ENCODE assay signal across 8 cellular contexts in the genomic region with DNA sequence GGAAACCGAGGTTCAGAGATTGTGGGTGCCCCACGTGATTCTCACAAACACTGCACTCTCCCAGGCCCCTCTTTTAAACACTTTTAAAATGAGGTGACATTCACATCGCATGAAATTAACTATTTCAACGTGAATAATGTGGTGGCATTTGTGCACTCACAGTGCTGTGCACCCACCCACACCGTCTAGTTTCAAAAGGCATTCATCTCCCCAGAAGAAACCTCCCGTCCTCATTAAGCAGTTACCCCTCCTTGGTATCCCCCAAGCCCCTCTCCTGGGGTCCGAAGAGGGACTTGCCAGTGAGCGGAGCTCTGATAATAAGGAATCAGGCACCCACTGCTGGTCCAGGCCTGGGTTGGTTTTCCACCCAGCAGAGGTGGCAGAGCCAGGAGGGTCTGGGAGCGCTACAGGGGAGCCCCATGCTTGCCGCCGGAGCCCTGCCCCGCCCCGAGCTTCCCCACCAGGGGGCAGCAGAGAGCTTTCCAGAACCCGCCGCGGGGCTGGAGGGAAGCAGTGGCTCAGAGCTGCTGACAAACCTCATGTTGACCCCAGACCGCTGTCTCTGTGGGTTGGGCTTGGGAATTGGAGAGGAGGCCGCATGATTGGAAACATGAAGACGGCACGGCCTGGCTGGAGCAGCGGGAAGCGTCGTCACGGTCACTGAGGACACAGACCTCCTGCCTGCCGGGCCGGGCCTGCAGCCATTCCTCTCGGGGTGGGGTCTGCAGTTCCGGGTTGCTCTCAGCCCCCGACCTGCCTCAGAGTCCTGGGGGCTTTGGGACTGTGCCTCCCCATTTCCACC. TPM values are rescaled to one million over a fixed set of nuclear protein-coding genes. Genes with fewer than 3 reads are reported as not detected.
DNase-seq lines count a peak whose midpoint lies in the region; ATAC-seq and TF ChIP-seq lines count a peak whose summit lies in the region.

No MANE protein-coding gene starts in this region.

- dilution Hi-C loops in IMR-90 (cut with HindIII; ENCODE audit: low sequenced_read_pairs, unreplicated experiment): no loop called here

- no peaks in the 10 kb centered on the region for H3K79me1 ChIP-seq in IMR-90 (ENCODE audit: low read depth in 1 of 2, low read length in 2 of 2)

- H3K4me2 ChIP-seq in IMR-90 (ENCODE audit: low read depth, low read length): no peak overlapping the region

- H3K9me3 ChIP-seq in CD4-positive, CD25-positive, alpha-beta regulatory T cell (ENCODE audit: control insufficient read depth in 2 of 2, low read length in 2 of 2): no peaks in the 10 kb centered on the region
- H3K9me3 ChIP-seq in IMR-90 (ENCODE audit: control insufficient read depth, insufficient read depth, low read length) (no peaks in the 10 kb centered on the region; the same call in 1 of the 2 replicates), gastroesophageal sphincter (no peaks in the 10 kb centered on the region), ovary (no peaks in the 10 kb centered on the region), testis (no peaks in the 10 kb centered on the region)

- peaks cover 0 to 1% (median 0%) of the 10 kb centered on the region in 7 donors for H3K9me3 Mint-ChIP-seq in CD4-positive, CD25-positive, alpha-beta regulatory T cell

- H4K8ac ChIP-seq in IMR-90 (ENCODE audit: low read depth in 2 of 2, low read length in 2 of 2): peak overlapping the region in 1 of 2 experiments; percentile 6; a peak in 1 of 4 replicates

- no peak for TF ChIP-seq POLR2A in IMR-90 (IDR thresholded peaks at IDR 0.05; ENCODE audit: low read depth, low read length)
- TF ChIP-seq POLR2A in gastroesophageal sphincter (IDR thresholded peaks at IDR 0.05): no peak
- no peak for TF ChIP-seq POLR2A in ovary (IDR thresholded peaks at IDR 0.05)
- no peak for TF ChIP-seq POLR2A in testis (IDR thresholded peaks at IDR 0.05)

- no peaks in the 10 kb centered on the region for H3K27me3 Mint-ChIP-seq in CD4-positive, CD25-positive, alpha-beta regulatory T cell

- POLR2A ChIA-PET in IMR-90 (lab: Charles Lee; ENCODE audit: unreplicated experiment): no interaction called here

- CTCF ChIA-PET in IMR-90 (lab: Yijun Ruan, JAX): interaction anchor here (0.5 to 2.5 kb wide), 10 partner anchors 25 to 173 kb away, joined by 3 to 18 read pairs (median 5); no protein-coding TSS in a partner anchor

- intact Hi-C loops in IMR-90 (cut with micrococcal nuclease) (loop anchor here (1.0 to 2.0 kb wide), 5 partner anchors 18 to 165 kb away; no protein-coding TSS in a partner anchor), ovary (cut with DNase I) (loop anchor here (2.0 to 10.0 kb wide), 3 partner anchors 161 to 363 kb away; no protein-coding TSS in a partner anchor), testis (cut with DNase I; ENCODE audit: low total_unique reads) (loop anchor here (5.0 kb wide), 1 partner anchor 165 kb away; no protein-coding TSS in a partner anchor)

- H3K18ac ChIP-seq in IMR-90 (ENCODE audit: low read depth, low read length): no peak overlapping the region; the same call in 1 of the 2 replicates

- H3K4ac ChIP-seq in IMR-90 (ENCODE audit: low read depth, low read length): peak overlapping the region; percentile 8; the same call in 1 of the 2 replicates

- peak overlapping the region; percentile 60 for H2AK9ac ChIP-seq in IMR-90 (replicated peaks; ENCODE audit: low read depth, low read length, poor library complexity)

- 0 out of 2 replicates have a peak overlapping the region, but pooled peaks have one; percentile 44 for H4K91ac ChIP-seq in IMR-90 (ENCODE audit: insufficient read depth, low read depth, low read length)

- in situ Hi-C loops in IMR-90 (cut with MboI; ENCODE audit: low sequenced_read_pairs): loop anchor here (5.0 kb wide), 1 partner anchor 160 kb away; no protein-coding TSS in a partner anchor

- no peaks in the 10 kb centered on the region; the same call in 1 of the 2 replicates for H4K20me1 ChIP-seq in IMR-90 (ENCODE audit: insufficient read depth, low read length)

- H2AFZ ChIP-seq in IMR-90 (replicated peaks; ENCODE audit: low read length, poor library complexity): peak overlapping the region; percentile 86

- H3K27ac Mint-ChIP-seq in CD4-positive, CD25-positive, alpha-beta regulatory T cell: peak overlapping the region in 1 of 3 donors; percentile 43

- H3K27me3 ChIP-seq in CD4-positive, CD25-positive, alpha-beta regulatory T cell (ENCODE audit: control insufficient read depth, insufficient read depth, low read length): no peaks in the 10 kb centered on the region
- H3K27me3 ChIP-seq in IMR-90 (ENCODE audit: control insufficient read depth, insufficient read depth, low read length) (no peaks in the 10 kb centered on the region; the same call in 1 of the 2 replicates), gastroesophageal sphincter (no peaks in the 10 kb centered on the region), ovary (no peaks in the 10 kb centered on the region), testis (no peaks in the 10 kb centered on the region)

- peak; percentile 97 for TF ChIP-seq CTCF in IMR-90 (conservative IDR thresholded peaks at IDR 0.05; ENCODE audit: low read depth, low read length)
- TF ChIP-seq CTCF in gastroesophageal sphincter (IDR thresholded peaks at IDR 0.05): peak in 3 of 4 experiments; percentile 95 to 99 (median 97)
- peak; percentile 96 to 98 (median 97) for TF ChIP-seq CTCF in ovary (IDR thresholded peaks at IDR 0.05)
- TF ChIP-seq CTCF in testis (IDR thresholded peaks at IDR 0.05): peak; percentile 94 to 98 (median 95)

- H3K4me1 ChIP-seq in CD4-positive, CD25-positive, alpha-beta regulatory T cell (ENCODE audit: control insufficient read depth, insufficient read depth, low read length, poor library complexity, severe bottlenecking): peaks cover 9% of the 10 kb centered on the region
- H3K4me1 ChIP-seq in IMR-90 (ENCODE audit: control insufficient read depth, insufficient read depth, low read length): peaks cover 5% of the 10 kb centered on the region
- H3K4me1 ChIP-seq in gastroesophageal sphincter: peaks cover 0 to 13% (median 6%) of the 10 kb centered on the region in 3 donors
- H3K4me1 ChIP-seq in ovary (ENCODE audit: insufficient read depth): peaks cover 3% of the 10 kb centered on the region
- peaks cover 7% of the 10 kb centered on the region for H3K4me1 ChIP-seq in testis

- H3K14ac ChIP-seq in IMR-90 (replicated peaks; ENCODE audit: low read depth, low read length): no peak overlapping the region

- peak; percentile 56 to 74 (median 69) for DNase-seq in CD4-positive, CD25-positive, alpha-beta regulatory T cell
- DNase-seq in IMR-90 (peak; percentile 91), RPMI7951 (ENCODE audit: low read depth) (peak; percentile 81), activated gamma-delta T cell (lab: John Stamatoyannopoulos, UW) (peak; percentile 38), ovary (peak; percentile 92 to 95 (median 93)), testis (peak; percentile 90)

- H3K23ac ChIP-seq in IMR-90 (ENCODE audit: low read depth, low read length): no peak overlapping the region

- peak overlapping the region in 2 of 4 donors; percentile 19 to 73 for H3K4me3 Mint-ChIP-seq in CD4-positive, CD25-positive, alpha-beta regulatory T cell

- peak overlapping the region; percentile 31; the same call in 1 of the 2 replicates for H2BK20ac ChIP-seq in IMR-90 (ENCODE audit: low read depth, low read length)

- no peak overlapping the region for H3K56ac ChIP-seq in IMR-90 (ENCODE audit: extremely low read depth, insufficient read depth, low read length)

- peak; percentile 76 to 81 for ATAC-seq in CD4-positive, CD25-positive, alpha-beta regulatory T cell (ENCODE audit: low read depth in 2 of 2)
- peak; percentile 81 for ATAC-seq in GM19372 (IDR thresholded peaks at IDR 0.05; ENCODE audit: low read depth, unreplicated experiment)
- peak; percentile 99 for ATAC-seq in IMR-90 (ENCODE audit: low read depth)
- peak; percentile 84 for ATAC-seq in gastroesophageal sphincter

- peaks cover 2% of the 10 kb centered on the region for H3K36me3 ChIP-seq in CD4-positive, CD25-positive, alpha-beta regulatory T cell (ENCODE audit: control insufficient read depth, insufficient read depth, low read length)
- no peaks in the 10 kb centered on the region for H3K36me3 ChIP-seq in IMR-90 (ENCODE audit: control insufficient read depth, insufficient read depth, low read length)
- H3K36me3 ChIP-seq in gastroesophageal sphincter: peaks cover 0 to 3% of the 10 kb centered on the region in 2 donors
- no peaks in the 10 kb centered on the region for H3K36me3 ChIP-seq in ovary
- H3K36me3 ChIP-seq in testis (ENCODE audit: low read depth, missing control alignments): no peaks in the 10 kb centered on the region

- no peak overlapping the region for H2BK5ac ChIP-seq in IMR-90 (ENCODE audit: low read depth, low read length, poor library complexity, severe bottlenecking)

- H3K4me1 Mint-ChIP-seq in CD4-positive, CD25-positive, alpha-beta regulatory T cell: peaks cover 0 to 11% (median 4%) of the 10 kb centered on the region in 4 donors

- TF ChIP-seq RAD21 in IMR-90 (IDR thresholded peaks at IDR 0.05; ENCODE audit: low read length): peak; percentile 98

- H3K4me3 ChIP-seq in CD4-positive, CD25-positive, alpha-beta regulatory T cell (ENCODE audit: low read depth, low read length): no peak overlapping the region
- H3K4me3 ChIP-seq in IMR-90 (ENCODE audit: insufficient read depth, low read depth, low read length): no peak overlapping the region
- H3K4me3 ChIP-seq in gastroesophageal sphincter: no peak overlapping the region
- H3K4me3 ChIP-seq in ovary: no peak overlapping the region
- no peak overlapping the region for H3K4me3 ChIP-seq in testis

- H4K5ac ChIP-seq in IMR-90 (ENCODE audit: low read depth, low read length): no peak overlapping the region; the same call in 1 of the 2 replicates

- H2AK5ac ChIP-seq in IMR-90 (ENCODE audit: low read depth, low read length): no peak overlapping the region; the same call in 1 of the 2 replicates

- peaks cover 5% of the 10 kb centered on the region for H3K36me3 Mint-ChIP-seq in CD4-positive, CD25-positive, alpha-beta regulatory T cell

- WGBS in IMR-90 (ENCODE audit: extremely low coverage in 2 of 2, insufficient read length in 1 of 2), 2 experiments: 9% methylated on average over 11 of the region's 29 CpGs; no CpG with 5 or more reads in 1 of the 2 experiments
- 40 to 57% methylated on average over 7 to 8 of the region's 29 CpGs for WGBS in gastroesophageal sphincter (ENCODE audit: low coverage in 1 of 2), 2 donors
- WGBS in ovary, 3 donors: 16 to 26% (median 23%) methylated on average over 22 to 29 of the region's 29 CpGs
- WGBS in testis, 2 donors: 43 to 69% methylated on average over 9 to 29 of the region's 29 CpGs

- H2BK15ac ChIP-seq in IMR-90 (ENCODE audit: low read depth, low read length): no peak overlapping the region

- H3K9ac ChIP-seq in IMR-90 (ENCODE audit: low read depth, low read length): no peak overlapping the region

- TF ChIP-seq EP300 in gastroesophageal sphincter (IDR thresholded peaks at IDR 0.05) (no peak), ovary (IDR thresholded peaks at IDR 0.05) (no peak)

- peak overlapping the region; percentile 14 for H3K27ac ChIP-seq in CD4-positive, CD25-positive, alpha-beta regulatory T cell (ENCODE audit: insufficient read depth, low read length, poor library complexity, severe bottlenecking)
- no peak overlapping the region for H3K27ac ChIP-seq in IMR-90 (ENCODE audit: insufficient read depth, low read length)
- peak overlapping the region in 3 of 4 donors; percentile 35 to 50 (median 48) for H3K27ac ChIP-seq in gastroesophageal sphincter
- peak overlapping the region in 1 of 2 donors; percentile 20 for H3K27ac ChIP-seq in ovary
- no peak overlapping the region for H3K27ac ChIP-seq in testis

- H3K9me1 ChIP-seq in IMR-90 (ENCODE audit: insufficient read depth, low read length): no peaks in the 10 kb centered on the region

- H2BK120ac ChIP-seq in IMR-90 (ENCODE audit: low read depth, low read length): no peak overlapping the region

- BruUV-seq in IMR-90 (replicated peaks; lab: Mats Ljungman, UMichigan): no TSS peak

RNA-seq across cellular contexts. Expression of a gene that starts 27.5 kb away (rescaled TPM):
- total RNA-seq in CD4-positive, CD25-positive, alpha-beta regulatory T cell: not detected
- not detected for polyA plus RNA-seq in CD4-positive, CD25-positive, alpha-beta regulatory T cell
- 1.1 and 1.3 TPM in 2 replicates for total RNA-seq in IMR-90 (2012; rRNA removed)
- 8.9 and 9.5 TPM in 2 replicates for polyA plus RNA-seq in IMR-90 (2012; rRNA removed)
- 5.3 and 12.8 TPM in 2 replicates for polyA plus RNA-seq in IMR-90 (2012; cell fraction: cytosol; rRNA removed)
- polyA plus RNA-seq in IMR-90 (2012; cell fraction: nucleus; rRNA removed; ENCODE audit: low replicate concordance): 3.7 and 5.2 TPM in 2 replicates
- 7.8 and 8.6 TPM in 2 replicates for total RNA-seq in RPMI7951 (2014; rRNA removed; shearing (Covaris generic))
- total RNA-seq in gastroesophageal sphincter: 10 to 100 TPM; 30.2 to 80.5 (median 59.9) TPM
- 100 to 1,000 TPM in 1 of 7 donors, 10 to 100 TPM in 6; 36.2 to 160 (median 62.3) TPM for total RNA-seq in ovary
- 100 to 1,000 TPM; 122 to 163 TPM for polyA plus RNA-seq in ovary
- total RNA-seq in testis: 10 to 100 TPM in 1 of 2 donors, 1 to 10 TPM in 1; 6.1 to 12.2 TPM
- polyA plus RNA-seq in testis (ENCODE audit: insufficient read depth, low read depth, low replicate concordance): 17.3 TPM

RNA-seq across cellular contexts. Expression of a gene that starts 43.0 kb away (rescaled TPM):
- total RNA-seq in CD4-positive, CD25-positive, alpha-beta regulatory T cell: 125 TPM
- 10 to 100 TPM; 10.6 to 21.1 (median 15.3) TPM for polyA plus RNA-seq in CD4-positive, CD25-positive, alpha-beta regulatory T cell
- 1.4 and 1.6 TPM in 2 replicates for total RNA-seq in IMR-90 (2012; rRNA removed)
- polyA plus RNA-seq in IMR-90 (2012; rRNA removed): 2.2 and 2.3 TPM in 2 replicates
- polyA plus RNA-seq in IMR-90 (2012; cell fraction: cytosol; rRNA removed): 2.4 and 2.5 TPM in 2 replicates
- 7.2 and 19.2 TPM in 2 replicates for polyA plus RNA-seq in IMR-90 (2012; cell fraction: nucleus; rRNA removed; ENCODE audit: low replicate concordance)
- 6.6 and 8.9 TPM in 2 replicates for total RNA-seq in RPMI7951 (2014; rRNA removed; shearing (Covaris generic))
- total RNA-seq in gastroesophageal sphincter: 10 to 100 TPM in 3 of 4 donors, 1 to 10 TPM in 1; 9.6 to 12.9 (median 12.6) TPM
- 10 to 100 TPM in 3 of 7 donors, 1 to 10 TPM in 4; 4.6 to 34.5 (median 7.7) TPM for total RNA-seq in ovary
- polyA plus RNA-seq in ovary: 1 to 10 TPM; 1.1 to 3.4 TPM
- total RNA-seq in testis: 10 to 100 TPM in 1 of 2 donors, 1 to 10 TPM in 1; 4.0 to 12.6 TPM
- polyA plus RNA-seq in testis (ENCODE audit: insufficient read depth, low read depth, low replicate concordance): 3.2 TPM

Comparison
In these comparisons a context has a peak if more than half of its experiments do, and no peak if none do; other contexts are left out.
1. DNase-seq: peak in every context shown above with its lines; median percentile 93 in ovary; 91 in IMR-90; 90 in testis; 81 in RPMI7951; 69 in CD4-positive, CD25-positive, alpha-beta regulatory T cell; 38 in activated gamma-delta T cell.
2. H3K27ac ChIP-seq: peak in CD4-positive, CD25-positive, alpha-beta regulatory T cell (single experiment) and gastroesophageal sphincter (3 of 4); none in IMR-90 (single experiment) and testis (0 of 2).
3. Peak in every context shown above with its lines, with median percentiles within 50 percentile points of each other: ATAC-seq and CTCF ChIP-seq.